ENCODE assay signal across 8 cellular contexts in the genomic region with DNA sequence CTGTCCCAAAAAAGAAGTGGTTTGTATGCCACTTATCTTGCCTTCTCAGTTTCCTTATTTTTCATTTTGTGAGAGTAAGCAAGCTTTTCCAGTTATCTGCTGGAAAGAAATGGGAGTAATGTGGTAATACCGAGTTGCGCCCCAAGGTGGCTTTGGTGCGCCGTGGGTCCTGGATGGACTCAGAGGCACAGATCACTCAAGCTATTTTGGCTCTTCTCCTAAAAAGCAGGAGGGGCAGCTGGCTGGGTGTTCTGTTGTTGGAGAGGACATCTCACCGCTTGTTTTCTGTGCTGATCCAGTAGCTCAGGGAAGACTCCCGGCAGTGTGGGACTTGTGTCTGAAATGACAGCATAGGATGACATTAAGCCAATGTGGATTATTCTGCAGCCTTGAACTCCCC. TPM values are rescaled to one million over a fixed set of nuclear protein-coding genes. Genes with fewer than 3 reads are reported as not detected.
DNase-seq lines count a peak whose midpoint lies in the region; ATAC-seq and TF ChIP-seq lines count a peak whose summit lies in the region.

No MANE protein-coding gene starts in this region.

- H3K27me3 Mint-ChIP-seq in activated T-helper 2 cell treated with anti-CD3 and anti-CD28 coated beads, Interferon-gamma antibody, Interleukin-2, Interleukin-4, amounts not matched to agents 10 μg/mL and 5 μg/mL and 100 μg/mL, durations not matched to agents 14 hours and 24 hours and 36 hours (ENCODE audit: low read depth) = no peaks in the 10 kb centered on the region

- peaks cover 12% of the 10 kb centered on the region for H3K4me1 ChIP-seq in left ventricle myocardium inferior

- no peak for TF ChIP-seq POLR2A in NB4 (IDR thresholded peaks at IDR 0.05; ENCODE audit: extremely low read depth, insufficient read length)

- peaks cover 5% of the 10 kb centered on the region for H3K9me3 Mint-ChIP-seq in activated T-helper 2 cell treated with anti-CD3 and anti-CD28 coated beads, Interferon-gamma antibody, Interleukin-2, Interleukin-4, amounts not matched to agents 10 μg/mL and 5 μg/mL and 100 μg/mL, durations not matched to agents 14 hours and 24 hours and 36 hours

- peaks cover 82% of the 10 kb centered on the region for H3K36me3 Mint-ChIP-seq in activated T-helper 2 cell treated with anti-CD3 and anti-CD28 coated beads, Interferon-gamma antibody, Interleukin-2, Interleukin-4, amounts not matched to agents 10 μg/mL and 5 μg/mL and 100 μg/mL, durations not matched to agents 14 hours and 24 hours and 36 hours (ENCODE audit: low read depth)

- H3K4me3 Mint-ChIP-seq in activated T-helper 2 cell treated with anti-CD3 and anti-CD28 coated beads, Interferon-gamma antibody, Interleukin-2, Interleukin-4, amounts not matched to agents 10 μg/mL and 5 μg/mL and 100 μg/mL, durations not matched to agents 14 hours and 24 hours and 36 hours (ENCODE audit: low read depth) = no peak overlapping the region

- peaks cover 41% of the 10 kb centered on the region for H3K4me1 Mint-ChIP-seq in activated T-helper 2 cell treated with anti-CD3 and anti-CD28 coated beads, Interferon-gamma antibody, Interleukin-2, Interleukin-4, amounts not matched to agents 10 μg/mL and 5 μg/mL and 100 μg/mL, durations not matched to agents 14 hours and 24 hours and 36 hours (ENCODE audit: low read depth)

- H3K27ac Mint-ChIP-seq in activated T-helper 2 cell treated with anti-CD3 and anti-CD28 coated beads, Interferon-gamma antibody, Interleukin-2, Interleukin-4, amounts not matched to agents 10 μg/mL and 5 μg/mL and 100 μg/mL, durations not matched to agents 14 hours and 24 hours and 36 hours = no peak overlapping the region

- H3K9me3 ChIP-seq in left ventricle myocardium inferior (replicated peaks) = peaks cover 7% of the 10 kb centered on the region

- H3K36me3 ChIP-seq in left ventricle myocardium inferior = peaks cover 91% of the 10 kb centered on the region

- H3K27me3 ChIP-seq in left ventricle myocardium inferior (ENCODE audit: low read depth) = no peaks in the 10 kb centered on the region

- no peak overlapping the region for H3K4me3 ChIP-seq in NB4 (ENCODE audit: low read depth, low read length)
- no peak overlapping the region for H3K4me3 ChIP-seq in left ventricle myocardium inferior

- intact Hi-C loops in activated T-helper 2 cell treated with anti-CD3 and anti-CD28 coated beads, Interferon-gamma antibody, Interleukin-2, Interleukin-4, amounts not matched to agents 10 μg/mL and 5 μg/mL and 100 μg/mL, durations not matched to agents 14 hours and 24 hours and 36 hours (cut with micrococcal nuclease) = no loop called here
- intact Hi-C loops in left ventricle myocardium inferior (cut with micrococcal nuclease) = no loop called here

- no peak overlapping the region for H3K27ac ChIP-seq in left ventricle myocardium inferior (replicated peaks)

- ATAC-seq in HG02870 (IDR thresholded peaks at IDR 0.05; ENCODE audit: unreplicated experiment) (no peak), GM21447 (IDR thresholded peaks at IDR 0.05; ENCODE audit: unreplicated experiment) (no peak)

- DNase-seq in GM03348 (ENCODE audit: low spot score) (peak; percentile 62), NB4 (ENCODE audit: low read depth) (peak; percentile 51), left ventricle myocardium inferior (peak; percentile 46), NCI-H748 (lab: John Stamatoyannopoulos, UW; ENCODE audit: unreplicated experiment) (no peak)
- DNase-seq in activated T-helper 2 cell treated with anti-CD3 and anti-CD28 coated beads, Interferon-gamma antibody, Interleukin-2, Interleukin-4, amounts not matched to agents 10 μg/mL and 5 μg/mL and 100 μg/mL, durations not matched to agents 14 hours and 24 hours and 36 hours (ENCODE audit: low spot score) = peak; percentile 33
- peak; percentile 11 to 58 (median 42) for DNase-seq in stimulated activated naive CD4-positive, alpha-beta T cell (lab: John Stamatoyannopoulos, UW)

- TF ChIP-seq CTCF in NB4 (IDR thresholded peaks at IDR 0.05; ENCODE audit: low read depth, low read length) = peak; percentile 27
- peak; percentile 66 for TF ChIP-seq CTCF in left ventricle myocardium inferior (IDR thresholded peaks at IDR 0.05; ENCODE audit: borderline replicate concordance)

RNA-seq across cellular contexts. Expression of a gene that starts 16.4 kb away (rescaled TPM):
- total RNA-seq in activated T-helper 2 cell treated with anti-CD3 and anti-CD28 coated beads, Interferon-gamma antibody, Interleukin-2, Interleukin-4, amounts not matched to agents 10 μg/mL and 5 μg/mL and 100 μg/mL, durations not matched to agents 14 hours and 24 hours and 36 hours = 25.7 and 30.0 TPM in 2 replicates
- total RNA-seq in left ventricle myocardium inferior = 11.1 TPM

RNA-seq across cellular contexts. Expression of a gene that starts 20.8 kb away (rescaled TPM):
- total RNA-seq in activated T-helper 2 cell treated with anti-CD3 and anti-CD28 coated beads, Interferon-gamma antibody, Interleukin-2, Interleukin-4, amounts not matched to agents 10 μg/mL and 5 μg/mL and 100 μg/mL, durations not matched to agents 14 hours and 24 hours and 36 hours = 53.5 and 53.8 TPM in 2 replicates
- total RNA-seq in left ventricle myocardium inferior = 2.6 TPM

RNA-seq across cellular contexts. Expression of a gene that starts 52.1 kb away (rescaled TPM):
- total RNA-seq in activated T-helper 2 cell treated with anti-CD3 and anti-CD28 coated beads, Interferon-gamma antibody, Interleukin-2, Interleukin-4, amounts not matched to agents 10 μg/mL and 5 μg/mL and 100 μg/mL, durations not matched to agents 14 hours and 24 hours and 36 hours = 8.9 and 10.0 TPM in 2 replicates
- total RNA-seq in left ventricle myocardium inferior = 6.0 TPM

RNA-seq across cellular contexts. Expression of a gene that starts 52.2 kb away (rescaled TPM):
- total RNA-seq in activated T-helper 2 cell treated with anti-CD3 and anti-CD28 coated beads, Interferon-gamma antibody, Interleukin-2, Interleukin-4, amounts not matched to agents 10 μg/mL and 5 μg/mL and 100 μg/mL, durations not matched to agents 14 hours and 24 hours and 36 hours = 21.8 and 22.0 TPM in 2 replicates
- 11.2 TPM for total RNA-seq in left ventricle myocardium inferior

RNA-seq across cellular contexts. Expression of a gene that starts 56.3 kb away (rescaled TPM):
- total RNA-seq in activated T-helper 2 cell treated with anti-CD3 and anti-CD28 coated beads, Interferon-gamma antibody, Interleukin-2, Interleukin-4, amounts not matched to agents 10 μg/mL and 5 μg/mL and 100 μg/mL, durations not matched to agents 14 hours and 24 hours and 36 hours = not detected in 2 replicates
- not detected for total RNA-seq in left ventricle myocardium inferior

Comparison
In these comparisons a context has a peak if more than half of its experiments do, and no peak if none do; other contexts are left out.
1. RNA of a gene that starts 20.8 kb away (total RNA-seq): 53.5 to 53.8 TPM in activated T-helper 2 cell treated with anti-CD3 and anti-CD28 coated beads, Interferon-gamma antibody, Interleukin-2, Interleukin-4, amounts not matched to agents 10 μg/mL and 5 μg/mL and 100 μg/mL, durations not matched to agents 14 hours and 24 hours and 36 hours; 2.6 TPM in left ventricle myocardium inferior (single experiment); every median in the first group is over 10 times any median in the second.